In genomic region chr20:2451422-2451821, GRCh38 we compare ENCODE assay signal across 3 cellular contexts.
"Had no signal": no experiment of that assay in that cellular context is flagged by ENCODE, and none has a peak within 500 bp of the region (broad histone marks: within the 10 kb centered on the region; RNA-seq: fewer than 3 reads in every experiment).

No MANE protein-coding gene starts in this region.

- H3K4me1 ChIP-seq: SJCRH30 had no signal

- H3K27me3 ChIP-seq: MG63, SJCRH30 had no signal

- H3K27ac ChIP-seq: SJCRH30 had no signal

- H3K4me3 ChIP-seq: MG63, SJCRH30 had no signal

- DNase-seq: NCI-H524 treated with DMSO at 0.1 percent for 48 hours had no signal

- H3K9me3 ChIP-seq: MG63, SJCRH30 had no signal

- H3K36me3 ChIP-seq: MG63, SJCRH30 had no signal
